ENCODE assay signal across 7 cellular contexts in the genomic region with DNA sequence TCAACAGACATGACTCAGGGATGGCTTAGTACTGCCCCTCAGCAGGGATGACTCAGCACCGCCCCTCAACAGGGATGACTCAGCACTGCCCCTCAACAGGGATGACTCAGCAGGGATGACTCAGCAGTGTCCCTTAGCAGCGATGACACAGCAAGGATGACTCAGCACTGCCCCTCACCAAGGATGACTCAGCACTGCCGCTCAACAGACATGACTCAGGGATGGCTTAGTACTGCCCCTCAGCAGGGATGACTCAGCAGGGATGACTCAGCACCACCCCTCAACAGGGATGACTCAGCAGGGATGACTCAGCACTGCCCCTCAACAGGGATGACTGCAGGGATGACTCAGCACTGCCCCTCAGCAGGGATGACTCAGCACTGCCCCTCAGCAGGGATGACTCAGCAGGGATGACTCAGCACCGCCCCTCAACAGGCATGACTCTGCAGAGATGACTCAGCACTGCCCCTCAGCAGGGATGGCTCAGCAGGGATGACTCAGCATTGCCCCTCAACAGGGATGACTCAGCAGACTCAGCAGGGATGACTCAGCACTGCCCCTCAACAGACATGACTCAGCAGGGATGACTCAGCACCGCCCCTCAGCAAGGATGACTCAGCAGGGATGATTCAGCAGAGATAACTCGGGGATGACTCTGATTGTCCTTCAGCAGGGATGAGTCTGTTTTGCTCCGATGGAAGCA. TPM values are rescaled to one million over a fixed set of nuclear protein-coding genes. Genes with fewer than 3 reads are reported as not detected.
DNase-seq lines count a peak whose midpoint lies in the region; ATAC-seq, FAIRE-seq and TF ChIP-seq lines count a peak whose summit lies in the region.
"Not testable (repeated sequence)": the region's sequence is repeated elsewhere in the genome, so short reads cannot be mapped to it uniquely, and the experiment has no call there.

No MANE protein-coding gene starts in this region.

- peak overlapping the region; percentile 97 for H2AK5ac ChIP-seq in H1 (ENCODE audit: low read depth, low read length)

- not testable (repeated sequence) for H3K4me3 ChIP-seq in GM23248; H1 (ENCODE audit: extremely low read depth in 1 of 4, insufficient read depth in 2 of 4, low read depth in 3 of 4, low read length in 4 of 4)

- not testable (repeated sequence) for H2BK15ac ChIP-seq in H1 (ENCODE audit: low read length)

- H2BK20ac ChIP-seq in H1 (ENCODE audit: low read length) = not testable (repeated sequence)

- not testable (repeated sequence) for H3K79me2 ChIP-seq in GM23248 (ENCODE audit: insufficient read depth); H1 (ENCODE audit: control insufficient read depth in 1 of 2, insufficient read depth in 2 of 2, low read length in 2 of 2)

- H4K8ac ChIP-seq in H1 (ENCODE audit: extremely low read depth, insufficient read depth, low read length) = peak overlapping the region; percentile 90

- not testable (repeated sequence) for H3K27me3 ChIP-seq in GM23248 (replicated peaks; ENCODE audit: insufficient read depth); H1 (replicated peaks in 1 of 4; ENCODE audit: control insufficient read depth in 3 of 4, extremely low read depth in 1 of 4, insufficient read depth in 3 of 4, low read length in 3 of 4)

- POLR2A ChIA-PET in activated B cell treated with CpG ODN at 0.5 μM for 24 hours (lab: Charles Lee) = not testable (repeated sequence)
- POLR2A ChIA-PET in H1 (lab: Charles Lee; ENCODE audit: partially characterized antibody) = interaction anchor here (7.6 kb wide), 1 partner anchor 22 kb away, joined by 81 read pairs; the partner anchor contains the start of gene DBNDD1

- H3K23ac ChIP-seq in H1 (ENCODE audit: insufficient read length) = not testable (repeated sequence)

- H4K5ac ChIP-seq in H1 (ENCODE audit: insufficient read length, low read depth, low read length) = peak overlapping the region; percentile 26

- H3K36me3 Mint-ChIP-seq in activated B cell treated with CpG ODN at 0.5 μM for 24 hours (ENCODE audit: low read depth) = peaks cover 77% of the 10 kb centered on the region
- peaks cover 49% of the 10 kb centered on the region for H3K36me3 Mint-ChIP-seq in activated naive CD4-positive, alpha-beta T cell treated with anti-CD3 and anti-CD28 coated beads for 36 hours (ENCODE audit: low read depth)

- peak overlapping the region; percentile 8 for H4K91ac ChIP-seq in H1 (replicated peaks; ENCODE audit: insufficient read length, low read length)

- not testable (repeated sequence) for H2BK120ac ChIP-seq in H1 (replicated peaks; ENCODE audit: low read depth, low read length)

- H3K27me3 Mint-ChIP-seq in activated B cell treated with CpG ODN at 0.5 μM for 24 hours; activated naive CD4-positive, alpha-beta T cell treated with anti-CD3 and anti-CD28 coated beads for 36 hours (ENCODE audit: low read depth): not testable (repeated sequence)

- intact Hi-C loops in activated B cell treated with CpG ODN at 0.5 μM for 24 hours (cut with micrococcal nuclease) = not testable (repeated sequence)
- intact Hi-C loops in activated naive CD4-positive, alpha-beta T cell treated with anti-CD3 and anti-CD28 coated beads for 36 hours (cut with micrococcal nuclease) = loop anchor here (1.0 to 5.0 kb wide), 2 partner anchors 27 to 293 kb away; partner anchors contain the start of gene SPATA2L

- H3F3A ChIP-seq in GM23248 (ENCODE audit: insufficient read depth) = peaks cover 83% of the 10 kb centered on the region

- not testable (repeated sequence) for H3K23me2 ChIP-seq in H1 (ENCODE audit: low read depth, low read length)

- peak overlapping the region; percentile 76 for H3K27ac ChIP-seq in GM23248
- H3K27ac ChIP-seq in H1 (ENCODE audit: low read depth, low read length) = peak overlapping the region; percentile 92

- H2BK5ac ChIP-seq in H1 (ENCODE audit: low read depth, low read length) = peak overlapping the region; percentile 96

- DNase-seq in GM23248 = peak; percentile 85
- peak; percentile 53 for DNase-seq in NCI-H82 (lab: John Stamatoyannopoulos, UW)
- DNase-seq in activated B cell treated with CpG ODN at 0.5 μM for 24 hours; H1 (ENCODE audit: low read depth in 1 of 2, low spot score in 2 of 2): not testable (repeated sequence)
- peak; percentile 76 for DNase-seq in activated naive CD4-positive, alpha-beta T cell treated with anti-CD3 and anti-CD28 coated beads for 36 hours
- peak; percentile 49 to 66 for DNase-seq in lung microvascular endothelial cell (ENCODE audit: low read depth in 2 of 2)
- peak in 3 of 4 experiments; percentile 15 to 30 (median 16) for DNase-seq in stimulated activated CD4-positive, alpha-beta T cell treated with anti-CD3 and anti-CD28 coated beads, Interleukin-1b, Interleukin-23, amount 100 ng/mL, for 24 hours (ENCODE audit: low read depth in 4 of 4, low spot score in 1 of 4)

- H3K79me1 ChIP-seq in H1 (ENCODE audit: low read depth, low read length) = not testable (repeated sequence)

- not testable (repeated sequence) for H3K9me2 ChIP-seq in GM23248 (ENCODE audit: insufficient read depth)

- peak overlapping the region; percentile 62; the same call in 1 of the 2 replicates for H3K18ac ChIP-seq in H1 (ENCODE audit: extremely low read depth, low read length)

- not testable (repeated sequence) for H3K9me3 ChIP-seq in GM23248 (ENCODE audit: low read depth)
- peaks cover 21 to 32% of the 10 kb centered on the region in 2 experiments for H3K9me3 ChIP-seq in H1 (ENCODE audit: insufficient read depth in 2 of 2, low read depth in 1 of 2, low read length in 1 of 2)

- TF ChIP-seq CTCF in activated B cell treated with CpG ODN at 0.5 μM for 24 hours (IDR thresholded peaks at IDR 0.05); H1 (IDR thresholded peaks at IDR 0.05; ENCODE audit: control extremely low read depth in 1 of 3, insufficient read depth in 1 of 3, low read depth in 1 of 3, low read length in 3 of 3): not testable (repeated sequence)

- not testable (repeated sequence) for TF ChIP-seq POLR2A in H1 (IDR thresholded peaks at IDR 0.05; ENCODE audit: control extremely low read depth in 1 of 2, low read depth in 2 of 2, low read length in 2 of 2)

- peak overlapping the region; percentile 84 for H2BK12ac ChIP-seq in H1 (ENCODE audit: low read depth, low read length)

- not testable (repeated sequence) for H3K4me2 ChIP-seq in GM23248 (ENCODE audit: unreplicated experiment); H1 (ENCODE audit: insufficient read depth in 1 of 2, low read depth in 2 of 2, low read length in 2 of 2)

- not testable (repeated sequence) for H3K4me1 ChIP-seq in GM23248 (ENCODE audit: insufficient read depth); H1 (replicated peaks in 1 of 4; ENCODE audit: control insufficient read depth in 3 of 4, insufficient read depth in 4 of 4, low read length in 3 of 4)

- not testable (repeated sequence) for FAIRE-seq in H1 (lab: Jason Lieb, UNC)

- H3K27ac Mint-ChIP-seq in activated B cell treated with CpG ODN at 0.5 μM for 24 hours = peak overlapping the region; percentile 74
- peak overlapping the region; percentile 89 for H3K27ac Mint-ChIP-seq in activated naive CD4-positive, alpha-beta T cell treated with anti-CD3 and anti-CD28 coated beads for 36 hours

- 59 to 76% methylated on average over 5 to 7 of the region's 7 CpGs for WGBS in GM23248 (ENCODE audit: low coverage in 1 of 2, low lambda C conversion rate in 2 of 2, missing lambda C conversion rate in 2 of 2), 2 experiments
- WGBS in H1 (ENCODE audit: extremely low coverage in 1 of 2, insufficient coverage in 1 of 2, insufficient read length in 1 of 2, insufficient replicate concordance in 2 of 2, low coverage in 1 of 2, low lambda C conversion rate in 2 of 2, missing lambda C conversion rate in 1 of 2), 2 experiments = 88% methylated on average over 7 of the region's 7 CpGs; no CpG with 5 or more reads in 1 of the 2 experiments

- TF ChIP-seq RAD21 in H1 (IDR thresholded peaks at IDR 0.05 in 1 of 2, conservative IDR thresholded peaks at IDR 0.05 in 1 of 2; ENCODE audit: low read depth in 2 of 2, low read length in 2 of 2) = not testable (repeated sequence)

- H3K9ac ChIP-seq in GM23248 = not testable (repeated sequence)
- H3K9ac ChIP-seq in H1 (replicated peaks in 1 of 4; ENCODE audit: extremely low read depth in 1 of 4, low read depth in 3 of 4, low read length in 3 of 4) = peak overlapping the region in 1 of 4 experiments; percentile 60; a peak in 3 of 7 replicates

- H3K36me3 ChIP-seq in GM23248 (ENCODE audit: low read depth) (peaks cover 26% of the 10 kb centered on the region), H1 (ENCODE audit: control insufficient read depth in 2 of 4, insufficient read depth in 4 of 4, low read length in 3 of 4) (peaks cover 19 to 54% (median 34%) of the 10 kb centered on the region in 4 experiments)

- in situ Hi-C loops in GM23248 (cut with MboI) = not testable (repeated sequence)

- H3K4me1 Mint-ChIP-seq in activated B cell treated with CpG ODN at 0.5 μM for 24 hours = not testable (repeated sequence)
- peaks cover 12% of the 10 kb centered on the region for H3K4me1 Mint-ChIP-seq in activated naive CD4-positive, alpha-beta T cell treated with anti-CD3 and anti-CD28 coated beads for 36 hours (ENCODE audit: low read depth)

- H3K56ac ChIP-seq in H1 (replicated peaks; ENCODE audit: insufficient read length, low read depth, low read length) = not testable (repeated sequence)

- not testable (repeated sequence) for H2AFZ ChIP-seq in GM23248; H1 (ENCODE audit: low read length)

- CTCF ChIA-PET in activated B cell treated with CpG ODN at 0.5 μM for 24 hours (lab: Charles Lee); activated naive CD4-positive, alpha-beta T cell treated with anti-CD3 and anti-CD28 coated beads for 36 hours (lab: Charles Lee); H1 (lab: Charles Lee; ENCODE audit: partially characterized antibody): not testable (repeated sequence)

- H3K9me3 Mint-ChIP-seq in activated B cell treated with CpG ODN at 0.5 μM for 24 hours = not testable (repeated sequence)
- H3K9me3 Mint-ChIP-seq in activated naive CD4-positive, alpha-beta T cell treated with anti-CD3 and anti-CD28 coated beads for 36 hours = peaks cover 21% of the 10 kb centered on the region

- ATAC-seq in activated B cell treated with CpG ODN at 0.5 μM for 24 hours (ENCODE audit: low read depth) = not testable (repeated sequence)

- TF ChIP-seq EP300 in H1 (IDR thresholded peaks at IDR 0.05; ENCODE audit: borderline replicate concordance in 1 of 2, low read depth in 2 of 2, low read length in 2 of 2) = not testable (repeated sequence)

- H4K20me1 ChIP-seq in GM23248 (ENCODE audit: insufficient read depth); H1 (replicated peaks in 1 of 2; ENCODE audit: control insufficient read depth in 1 of 2, insufficient read depth in 2 of 2, low read length in 2 of 2): not testable (repeated sequence)

- H3K14ac ChIP-seq in H1 (ENCODE audit: insufficient read length) = not testable (repeated sequence)

- H3K4ac ChIP-seq in H1 (replicated peaks; ENCODE audit: insufficient read length, low read depth, low read length) = not testable (repeated sequence)

- not testable (repeated sequence) for H3K4me3 Mint-ChIP-seq in activated B cell treated with CpG ODN at 0.5 μM for 24 hours
- peak overlapping the region; percentile 60 for H3K4me3 Mint-ChIP-seq in activated naive CD4-positive, alpha-beta T cell treated with anti-CD3 and anti-CD28 coated beads for 36 hours

RNA-seq across cellular contexts. Expression of gene DBNDD1, which starts 23.6 kb away (rescaled TPM):
- total RNA-seq in GM23248 (2014; rRNA removed; shearing (Covaris generic)) = 2.0 and 3.1 TPM in 2 replicates
- 1.4 and 1.6 TPM in 2 replicates for polyA plus RNA-seq in GM23248 (2016; fragmentation: Nextera tagmentation; extraction: Ambion mirVana)
- total RNA-seq in activated B cell treated with CpG ODN at 0.5 μM for 24 hours = 0.32 and 0.47 TPM in 2 replicates
- under 1 TPM; 0.60 to 0.67 TPM for total RNA-seq in activated naive CD4-positive, alpha-beta T cell treated with anti-CD3 and anti-CD28 coated beads for 36 hours
- 69.9 and 76.0 TPM in 2 replicates for total RNA-seq in H1 (2021; fragmentation: NEBNext Ultra II Directional; extraction: Animal tissue kit (Norgen Biotek cat#: 25700))
- polyA plus RNA-seq in H1 (2011; rRNA removed) = 92.6 and 128 TPM in 2 replicates
- polyA plus RNA-seq in H1 (2011; cell fraction: cytosol; rRNA removed) = 67.3 TPM
- 98.2 TPM for polyA plus RNA-seq in H1 (2011; cell fraction: nucleus; rRNA removed)
- polyA plus RNA-seq in H1 (2012, experiment 1 of 2) = 57.0 to 79.5 TPM (median 70.2 TPM) in 4 replicates
- polyA plus RNA-seq in H1 (2012, experiment 2 of 2) = 80.6 TPM
- 57.0 TPM for polyA plus RNA-seq in H1 (2013, experiment 1 of 2)
- polyA plus RNA-seq in H1 (2013, experiment 2 of 2) = 59.8 TPM
- 32.9 and 39.2 TPM in 2 replicates for polyA minus RNA-seq in H1 (2011; rRNA and poly(A)+ RNA removed)
- 49.4 TPM for polyA minus RNA-seq in H1 (2011; cell fraction: cytosol; rRNA and poly(A)+ RNA removed)
- polyA minus RNA-seq in H1 (2011; cell fraction: nucleus; rRNA and poly(A)+ RNA removed) = 43.7 TPM
- 8.3 and 11.5 TPM in 2 replicates for total RNA-seq in lung microvascular endothelial cell

RNA-seq across cellular contexts. Expression of gene DEF8, which starts 47.1 kb away (rescaled TPM):
- total RNA-seq in GM23248 (2014; rRNA removed; shearing (Covaris generic)) = 65.8 and 106 TPM in 2 replicates
- polyA plus RNA-seq in GM23248 (2016; fragmentation: Nextera tagmentation; extraction: Ambion mirVana) = 85.3 and 88.9 TPM in 2 replicates
- 45.2 and 51.5 TPM in 2 replicates for total RNA-seq in activated B cell treated with CpG ODN at 0.5 μM for 24 hours
- 10 to 100 TPM; 19.7 to 20.1 TPM for total RNA-seq in activated naive CD4-positive, alpha-beta T cell treated with anti-CD3 and anti-CD28 coated beads for 36 hours
- total RNA-seq in H1 (2021; fragmentation: NEBNext Ultra II Directional; extraction: Animal tissue kit (Norgen Biotek cat#: 25700)) = 48.3 and 53.0 TPM in 2 replicates
- 110 and 155 TPM in 2 replicates for polyA plus RNA-seq in H1 (2011; rRNA removed)
- polyA plus RNA-seq in H1 (2011; cell fraction: cytosol; rRNA removed) = 106 TPM
- 160 TPM for polyA plus RNA-seq in H1 (2011; cell fraction: nucleus; rRNA removed)
- 35.4 to 56.5 TPM (median 53.7 TPM) in 4 replicates for polyA plus RNA-seq in H1 (2012, experiment 1 of 2)
- 59.8 TPM for polyA plus RNA-seq in H1 (2012, experiment 2 of 2)
- polyA plus RNA-seq in H1 (2013, experiment 1 of 2) = 47.6 TPM
- polyA plus RNA-seq in H1 (2013, experiment 2 of 2) = 46.6 TPM
- 44.0 and 65.5 TPM in 2 replicates for polyA minus RNA-seq in H1 (2011; rRNA and poly(A)+ RNA removed)
- polyA minus RNA-seq in H1 (2011; cell fraction: cytosol; rRNA and poly(A)+ RNA removed) = 40.0 TPM
- polyA minus RNA-seq in H1 (2011; cell fraction: nucleus; rRNA and poly(A)+ RNA removed) = 30.4 TPM
- total RNA-seq in lung microvascular endothelial cell = 84.1 and 97.0 TPM in 2 replicates
